9 cellular contexts compared by ENCODE assay signal in genomic region chr15:64044315-64045105, GRCh38. TPM values are rescaled to one million over a fixed set of nuclear protein-coding genes. Genes with fewer than 3 reads are reported as not detected.
DNase-seq lines count a peak whose midpoint lies in the region; ATAC-seq and TF ChIP-seq lines count a peak whose summit lies in the region.
"Had no signal": no experiment of that assay in that cellular context is flagged by ENCODE, and none has a peak within 500 bp of the region (broad histone marks: within the 10 kb centered on the region; RNA-seq: fewer than 3 reads in every experiment).

No MANE protein-coding gene starts in this region.

- no peaks in the 10 kb centered on the region for H3K79me2 ChIP-seq in OCI-LY7 (ENCODE audit: insufficient read depth, low read depth, low read length)

- no TSS peak for BruUV-seq in OCI-LY7 (replicated peaks; lab: Mats Ljungman, UMichigan)

- no peaks in the 10 kb centered on the region for H3K9me3 Mint-ChIP-seq in naive thymus-derived CD4-positive, alpha-beta T cell

- H3K27ac ChIP-seq in OCI-LY7 (ENCODE audit: low read depth, low read length, poor library complexity, severe bottlenecking) (peak overlapping the region; percentile 28), esophagus squamous epithelium (no peak overlapping the region)
- no peak overlapping the region for H3K27ac ChIP-seq in naive thymus-derived CD4-positive, alpha-beta T cell (ENCODE audit: low read depth, low read length)
- H3K27ac ChIP-seq: SJSA1 had no signal

- peak overlapping the region; percentile 49 for H2AFZ ChIP-seq in OCI-LY7 (ENCODE audit: low read length)

- peak overlapping the region; percentile 66 for H3K4me3 ChIP-seq in GM12865 (ENCODE audit: low read depth, low read length)
- H3K4me3 ChIP-seq in OCI-LY7 (ENCODE audit: low read depth, low read length, poor library complexity, severe bottlenecking), result no peak overlapping the region
- H3K4me3 ChIP-seq in naive thymus-derived CD4-positive, alpha-beta T cell (ENCODE audit: low read length), result no peak overlapping the region
- no peak overlapping the region for H3K4me3 ChIP-seq in esophagus squamous epithelium
- H3K4me3 ChIP-seq: SJSA1 had no signal

- H3K9me3 ChIP-seq in OCI-LY7 (ENCODE audit: low read length) (no peaks in the 10 kb centered on the region), esophagus squamous epithelium (no peaks in the 10 kb centered on the region)
- no peaks in the 10 kb centered on the region for H3K9me3 ChIP-seq in naive thymus-derived CD4-positive, alpha-beta T cell (ENCODE audit: control insufficient read depth in 2 of 3, low read length in 3 of 3)
- H3K9me3 ChIP-seq: SJSA1 had no signal

- H3K27me3 ChIP-seq in naive thymus-derived CD4-positive, alpha-beta T cell (ENCODE audit: control insufficient read depth in 2 of 2, insufficient read depth in 2 of 2, low read length in 2 of 2), result no peaks in the 10 kb centered on the region
- peaks cover 0 to 18% (median 0%) of the 10 kb centered on the region in 4 donors for H3K27me3 ChIP-seq in esophagus squamous epithelium

- peak overlapping the region in 1 of 9 donors; percentile 43 for H3K27ac Mint-ChIP-seq in naive thymus-derived CD4-positive, alpha-beta T cell

- H3K36me3 ChIP-seq in OCI-LY7 (ENCODE audit: insufficient read depth, low read length) (no peaks in the 10 kb centered on the region), esophagus squamous epithelium (no peaks in the 10 kb centered on the region)
- no peaks in the 10 kb centered on the region for H3K36me3 ChIP-seq in naive thymus-derived CD4-positive, alpha-beta T cell (ENCODE audit: control insufficient read depth in 2 of 3, insufficient read depth in 3 of 3, low read length in 3 of 3)
- H3K36me3 ChIP-seq: SJSA1 had no signal

- peak; percentile 86 for DNase-seq in GM12865 (ENCODE audit: low read depth)
- DNase-seq in OCI-LY7 (ENCODE audit: low spot score), result peak; percentile 76
- DNase-seq in naive thymus-derived CD4-positive, alpha-beta T cell, result no peak
- DNase-seq in activated gamma-delta T cell treated with Interleukin-2 at 50 U/mL for 16 hours, result no peak
- DNase-seq in esophagus squamous epithelium (lab: John Stamatoyannopoulos, UW), result no peak
- DNase-seq in stimulated activated CD4-positive, alpha-beta T cell treated with anti-CD3 and anti-CD28 coated beads, Interleukin-4, amount 100 ng/mL, for 24 hours, result no peak
- no peak for DNase-seq in activated CD4-positive, alpha-beta T cell treated with anti-CD3 and anti-CD28 coated beads for 1 hour

- peaks cover 4 to 44% (median 13%) of the 10 kb centered on the region in 5 donors for H3K27me3 Mint-ChIP-seq in naive thymus-derived CD4-positive, alpha-beta T cell

- no peaks in the 10 kb centered on the region for H4K20me1 ChIP-seq in OCI-LY7 (ENCODE audit: insufficient read depth, low read length)

- 74% methylated on average over 3 to 4 of the region's 7 CpGs for WGBS in esophagus squamous epithelium, 2 donors

- H3K4me1 Mint-ChIP-seq in naive thymus-derived CD4-positive, alpha-beta T cell, result peaks cover 0 to 16% (median 5%) of the 10 kb centered on the region in 7 donors

- H3K4me1 ChIP-seq in OCI-LY7 (ENCODE audit: insufficient read depth, low read length, poor library complexity, severe bottlenecking) (peaks cover 26% of the 10 kb centered on the region), esophagus squamous epithelium (peaks cover 3 to 26% (median 10%) of the 10 kb centered on the region in 3 donors)
- peaks cover 0 to 5% of the 10 kb centered on the region in 2 donors for H3K4me1 ChIP-seq in naive thymus-derived CD4-positive, alpha-beta T cell (ENCODE audit: control insufficient read depth in 2 of 2, insufficient read depth in 2 of 2, low read length in 2 of 2)

- no peak for TF ChIP-seq POLR2A in esophagus squamous epithelium (IDR thresholded peaks at IDR 0.05)

- H3K36me3 Mint-ChIP-seq in naive thymus-derived CD4-positive, alpha-beta T cell, result no peaks in the 10 kb centered on the region

- H3K4me3 Mint-ChIP-seq in naive thymus-derived CD4-positive, alpha-beta T cell, result peak overlapping the region in 9 of 10 donors; percentile 4 to 76 (median 34)

- POLR2A ChIA-PET in OCI-LY7 (lab: Charles Lee), result interaction anchor here (0.5 to 0.7 kb wide), 2 partner anchors 11 to 136 kb away, joined by 4 to 7 read pairs; no protein-coding TSS in a partner anchor
- POLR2A ChIA-PET in naive thymus-derived CD4-positive, alpha-beta T cell (lab: Charles Lee), result no interaction called here

- intact Hi-C loops in OCI-LY7 (cut with micrococcal nuclease; ENCODE audit: unreplicated experiment), result no loop called here
- intact Hi-C loops in naive thymus-derived CD4-positive, alpha-beta T cell (cut with micrococcal nuclease), result loop anchor here in 1 of 2 donors (5.0 kb wide), 3 partner anchors 152 to 292 kb away; partner anchors contain the start of gene HERC1
- intact Hi-C loops in esophagus squamous epithelium (cut with DNase I), result loop anchor here (5.0 to 10.0 kb wide), 2 partner anchors 97 to 280 kb away; no protein-coding TSS in a partner anchor

- peak; percentile 65 for ATAC-seq in GM21529 (IDR thresholded peaks at IDR 0.05; ENCODE audit: unreplicated experiment)
- ATAC-seq in naive thymus-derived CD4-positive, alpha-beta T cell, result no peak

- no peaks in the 10 kb centered on the region for H3K9me2 ChIP-seq in OCI-LY7 (ENCODE audit: insufficient read depth, low read length)

- CTCF ChIA-PET in OCI-LY7 (lab: Charles Lee; ENCODE audit: unreplicated experiment), result interaction anchor here (0.6 to 1.6 kb wide), 2 partner anchors 46 to 99 kb away, joined by 3 to 7 read pairs; no protein-coding TSS in a partner anchor
- CTCF ChIA-PET in naive thymus-derived CD4-positive, alpha-beta T cell (lab: Charles Lee), result interaction anchor here (0.7 to 5.8 kb wide), 2 partner anchors 98 to 291 kb away, joined by 3 to 51 read pairs; no protein-coding TSS in a partner anchor

- peak overlapping the region; percentile 48 for H3K4me2 ChIP-seq in OCI-LY7 (ENCODE audit: low read length)

- TF ChIP-seq CTCF in GM12865 (IDR thresholded peaks at IDR 0.05; ENCODE audit: insufficient read depth, low read depth, low read length, missing control alignments) (no peak), OCI-LY7 (conservative IDR thresholded peaks at IDR 0.05; ENCODE audit: low read length) (no peak; the same call in 1 of the 2 replicates), esophagus squamous epithelium (IDR thresholded peaks at IDR 0.05) (no peak)

RNA-seq across cellular contexts. Expression of gene DAPK2, which starts 1.8 kb away (rescaled TPM):
- total RNA-seq in OCI-LY7 (2014; rRNA removed; shearing (Covaris generic)), result 0.03 and 1.2 TPM in 2 replicates
- total RNA-seq in OCI-LY7 (2022) (0.36 TPM in 1 of 2 replicates, not detected in the other), esophagus squamous epithelium (10 to 100 TPM in 2 of 4 donors, 1 to 10 TPM in 2; 1.9 to 12.9 (median 9.8) TPM)
- 1 to 10 TPM in 3 of 5 experiments, under 1 TPM in 1, not detected in 1; 0.46 to 9.3 (median 4.2) TPM for total RNA-seq in naive thymus-derived CD4-positive, alpha-beta T cell
- not detected for polyA plus RNA-seq in naive thymus-derived CD4-positive, alpha-beta T cell

RNA-seq across cellular contexts. Expression of gene CIAO2A, which starts 49.1 kb away (rescaled TPM):
- total RNA-seq in OCI-LY7 (2014; rRNA removed; shearing (Covaris generic)), result 71.6 and 84.7 TPM in 2 replicates
- total RNA-seq in OCI-LY7 (2022) (78.7 and 86.7 TPM in 2 replicates), esophagus squamous epithelium (10 to 100 TPM; 36.6 to 76.6 (median 50.7) TPM)
- total RNA-seq in naive thymus-derived CD4-positive, alpha-beta T cell, result 10 to 100 TPM; 19.2 to 66.8 (median 28.0) TPM
- polyA plus RNA-seq in naive thymus-derived CD4-positive, alpha-beta T cell, result 10 to 100 TPM; 52.8 to 92.1 TPM

RNA-seq across cellular contexts. Expression of gene SNX1, which starts 51.3 kb away (rescaled TPM):
- total RNA-seq in OCI-LY7 (2014; rRNA removed; shearing (Covaris generic)), result 30.1 and 39.4 TPM in 2 replicates
- total RNA-seq in OCI-LY7 (2022) (126 and 129 TPM in 2 replicates), esophagus squamous epithelium (10 to 100 TPM; 39.9 to 71.1 (median 52.0) TPM)
- total RNA-seq in naive thymus-derived CD4-positive, alpha-beta T cell, result 100 to 1,000 TPM; 117 to 161 (median 153) TPM
- 10 to 100 TPM; 61.3 to 84.4 TPM for polyA plus RNA-seq in naive thymus-derived CD4-positive, alpha-beta T cell

Comparison
In these comparisons a context has a peak if more than half of its experiments do, and no peak if none do; other contexts are left out.
1. DNase-seq: peak in GM12865 (single experiment) and OCI-LY7 (single experiment); none in naive thymus-derived CD4-positive, alpha-beta T cell (0 of 9), activated gamma-delta T cell treated with Interleukin-2 at 50 U/mL for 16 hours (single experiment), esophagus squamous epithelium (single experiment), stimulated activated CD4-positive, alpha-beta T cell treated with anti-CD3 and anti-CD28 coated beads, Interleukin-4, amount 100 ng/mL, for 24 hours (single experiment) and activated CD4-positive, alpha-beta T cell treated with anti-CD3 and anti-CD28 coated beads for 1 hour (single experiment).